ENCODE assay signal across 23 cellular contexts in genomic region chr1:29921741-29922140, GRCh38.
"Had no signal": no experiment of that assay in that cellular context is flagged by ENCODE, and none has a peak within 500 bp of the region (broad histone marks: within the 10 kb centered on the region; RNA-seq: fewer than 3 reads in every experiment).

No MANE protein-coding gene starts in this region.

- H3K9ac ChIP-seq: parathyroid adenoma had no signal

- H3K9me3 ChIP-seq: ovary, psoas muscle, right lobe of liver, sigmoid colon, stomach, suprapubic skin, testis, tibial artery, transverse colon, upper lobe of right lung, uterus had no signal

- H3K4me3 ChIP-seq: ovary, psoas muscle, right lobe of liver, sigmoid colon, stomach, suprapubic skin, testis, tibial artery, transverse colon, upper lobe of right lung, uterus had no signal

- H3K27me3 ChIP-seq: ovary, right lobe of liver, testis, uterus had no signal

- H3K36me3 ChIP-seq: ovary, right lobe of liver, sigmoid colon, stomach, suprapubic skin, tibial artery, transverse colon, upper lobe of right lung, uterus had no signal

- H2AFZ ChIP-seq: parathyroid adenoma had no signal

- DNase-seq: naive thymus-derived CD4-positive, alpha-beta T cell; natural killer cell; occipital lobe; ovary; psoas muscle; right cardiac atrium; right lobe of liver; sigmoid colon; small intestine; stimulated activated CD4-positive, alpha-beta T cell treated with anti-CD3 and anti-CD28 coated beads, Interleukin-15, amount 100 ng/mL, for 24 hours; stimulated activated CD4-positive, alpha-beta T cell treated with anti-CD3 and anti-CD28 coated beads, Interleukin-2, amount 100 ng/mL, for 24 hours; stimulated activated CD4-positive, alpha-beta T cell treated with anti-CD3 and anti-CD28 coated beads, Interleukin-2, amount 100 ng/mL, for 48 hours; stimulated activated CD4-positive, alpha-beta T cell treated with anti-CD3 and anti-CD28 coated beads, Interleukin-4, amount 100 ng/mL, for 24 hours; stimulated activated naive B cell treated with anti-CD40 and anti-IgM and Interleukin-4, amounts not matched to agents 10 μg/mL and 1 μg/mL and 100 μg/mL, for 72 hours; stimulated activated naive CD4-positive, alpha-beta T cell treated with Interleukin-2 at 50 U/mL for 16 hours; stomach; testis; tibial artery; transverse colon; upper lobe of right lung; uterus had no signal

- H3K4me1 ChIP-seq: parathyroid adenoma, psoas muscle, right lobe of liver, sigmoid colon, stomach, suprapubic skin, testis, tibial artery, transverse colon, upper lobe of right lung, uterus had no signal

- H3K27ac ChIP-seq: ovary, parathyroid adenoma, psoas muscle, right lobe of liver, sigmoid colon, stomach, suprapubic skin, testis, tibial artery, transverse colon, upper lobe of right lung, uterus had no signal
